In the genomic region with DNA sequence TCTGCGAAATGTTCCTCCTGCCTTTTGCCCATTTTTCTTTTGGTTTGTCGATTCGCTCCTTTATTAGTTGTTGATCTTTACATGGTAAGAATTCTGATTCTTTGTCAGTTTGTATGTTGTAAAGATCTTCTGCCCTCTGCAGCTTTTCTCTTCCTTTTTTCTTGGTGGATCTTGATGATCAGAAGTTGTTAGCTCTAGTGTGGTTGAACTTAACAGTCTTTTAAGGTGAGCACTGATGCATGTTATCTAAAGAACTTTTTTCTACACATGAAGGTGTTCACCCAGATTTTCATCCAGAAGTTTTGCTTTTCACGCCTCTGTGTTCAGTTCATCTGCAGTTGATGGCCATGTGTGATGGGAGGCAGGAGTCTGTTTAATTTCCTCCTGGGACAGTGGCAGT, we compare ENCODE assay signal across 16 cellular contexts.
"Had no signal": no experiment of that assay in that cellular context is flagged by ENCODE, and none has a peak within 500 bp of the region (broad histone marks: within the 10 kb centered on the region; RNA-seq: fewer than 3 reads in every experiment).

No MANE protein-coding gene starts in this region.

- H3K4me3 Mint-ChIP-seq: activated T-cell treated with anti-CD3 and anti-CD28 coated beads, Interleukin-2, amount 50 U/mL, for 24 hours; neural crest cell; T-helper 2 cell treated with Interferon-gamma antibody and Interleukin-4, amounts not matched to agents 5 μg/mL and 100 μg/mL, for 36 hours had no signal

- ATAC-seq: left lung had no signal

- H3K27ac ChIP-seq: heart right ventricle, upper lobe of right lung had no signal

- H3K27me3 Mint-ChIP-seq: activated T-cell treated with anti-CD3 and anti-CD28 coated beads, Interleukin-2, amount 50 U/mL, for 24 hours had no signal

- H3K9me3 Mint-ChIP-seq: activated T-cell treated with anti-CD3 and anti-CD28 coated beads, Interleukin-2, amount 50 U/mL, for 24 hours; neural crest cell; T-helper 2 cell treated with Interferon-gamma antibody and Interleukin-4, amounts not matched to agents 5 μg/mL and 100 μg/mL, for 36 hours had no signal

- H3K4me3 ChIP-seq: esophagus muscularis mucosa, heart right ventricle, left lung, right lobe of liver, upper lobe of right lung had no signal

- DNase-seq: activated CD4-positive, alpha-beta T cell treated with anti-CD3 and anti-CD28 coated beads, Interleukin-2, amount 50 U/mL, for 4 hours; activated effector memory CD4-positive, alpha-beta T cell treated with Interleukin-2 at 50 U/mL for 16 hours; activated naive CD4-positive, alpha-beta T cell treated with anti-CD3 and anti-CD28 coated beads, Interleukin-2, amount 50 U/mL, for 16 hours; activated T-cell treated with anti-CD3 and anti-CD28 coated beads, Interleukin-2, amount 50 U/mL, for 24 hours; effector CD8-positive, alpha-beta T cell; heart right ventricle; right lobe of liver; small intestine; stimulated activated CD4-positive, alpha-beta T cell treated with anti-CD3 and anti-CD28 coated beads, Interleukin-15, amount 100 ng/mL, for 24 hours; stimulated activated CD4-positive, alpha-beta T cell treated with anti-CD3 and anti-CD28 coated beads, Interleukin-2, amount 100 ng/mL, for 48 hours; SW 1271 had no signal

- H3K27ac Mint-ChIP-seq: activated T-cell treated with anti-CD3 and anti-CD28 coated beads, Interleukin-2, amount 50 U/mL, for 24 hours; T-helper 2 cell treated with Interferon-gamma antibody and Interleukin-4, amounts not matched to agents 5 μg/mL and 100 μg/mL, for 36 hours had no signal

- H3K27me3 ChIP-seq: esophagus muscularis mucosa, heart right ventricle, left lung, right lobe of liver, upper lobe of right lung had no signal
